In the genomic region with DNA sequence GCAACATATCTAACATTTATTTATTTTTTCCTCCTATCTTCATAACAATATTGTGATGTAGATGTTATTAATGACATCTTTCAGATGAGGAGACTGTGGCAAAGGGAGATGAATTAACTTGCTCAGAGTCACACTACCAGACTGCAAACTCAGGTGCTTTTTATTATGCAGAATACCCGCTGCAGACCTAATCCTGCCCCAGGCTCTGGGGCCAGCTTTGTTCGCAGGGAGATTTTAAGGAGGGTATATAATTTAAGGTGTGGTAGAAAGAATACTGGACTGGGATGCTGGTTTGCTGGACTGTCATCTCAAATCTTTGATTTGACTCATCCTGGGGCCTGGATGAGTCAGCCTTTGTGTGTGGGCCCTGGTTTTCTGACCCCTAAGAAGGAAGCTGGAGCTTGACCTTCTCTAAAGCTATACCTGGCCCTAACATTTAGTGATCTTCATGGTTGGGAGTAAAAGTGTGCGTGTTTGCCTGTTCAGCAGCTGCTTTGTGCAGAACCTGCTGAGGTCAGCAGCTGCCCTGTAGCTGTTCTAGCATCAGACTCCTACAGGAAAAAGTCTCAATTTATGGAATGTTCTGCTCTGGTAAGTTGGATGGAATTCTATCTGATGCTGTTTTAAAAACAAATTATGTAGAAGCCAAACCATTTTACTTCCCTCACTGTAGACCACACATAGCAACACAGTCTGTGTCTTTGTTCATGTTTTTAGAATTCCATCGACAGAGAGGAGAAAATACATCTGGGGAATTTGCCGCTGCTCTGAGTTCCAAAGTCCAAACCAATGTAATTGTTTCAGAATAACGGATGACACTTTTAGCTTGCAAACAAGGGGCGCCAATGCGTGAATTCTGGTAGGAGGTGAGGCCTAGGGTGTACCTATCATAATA, we compare ENCODE assay signal across 10 cellular contexts. TPM values are rescaled to one million over a fixed set of nuclear protein-coding genes. Genes with fewer than 3 reads are reported as not detected.
DNase-seq lines count a peak whose midpoint lies in the region; ATAC-seq and TF ChIP-seq lines count a peak whose summit lies in the region.
"Had no signal": no experiment of that assay in that cellular context is flagged by ENCODE, and none has a peak within 500 bp of the region (broad histone marks: within the 10 kb centered on the region; RNA-seq: fewer than 3 reads in every experiment).

No MANE protein-coding gene starts in this region.

- no peaks in the 10 kb centered on the region for H3K27me3 ChIP-seq in H7 (ENCODE audit: control insufficient read depth, insufficient read depth, low read length)
- peaks cover under 1% of the 10 kb centered on the region; the same call in 1 of the 2 replicates for H3K27me3 ChIP-seq in MG63
- H3K27me3 ChIP-seq in WERI-Rb-1 (ENCODE audit: insufficient read depth, low read depth, severe bottlenecking) = no peaks in the 10 kb centered on the region
- H3K27me3 ChIP-seq: ascending aorta had no signal

- H3K4me1 Mint-ChIP-seq in neural crest cell = peaks cover 31% of the 10 kb centered on the region
- H3K4me1 Mint-ChIP-seq in activated CD8-positive, alpha-beta T cell treated with anti-CD3 and anti-CD28 coated beads, Interleukin-2, amount 10 ng/mL, durations not matched to agents 7 days and 5 days (ENCODE audit: low read depth) = peaks cover 20% of the 10 kb centered on the region

- H3K4me3 Mint-ChIP-seq in neural crest cell = peak overlapping the region; percentile 32
- no peak overlapping the region for H3K4me3 Mint-ChIP-seq in activated CD8-positive, alpha-beta T cell treated with anti-CD3 and anti-CD28 coated beads, Interleukin-2, amount 10 ng/mL, durations not matched to agents 7 days and 5 days
- H3K4me3 Mint-ChIP-seq: naive thymus-derived CD4-positive, alpha-beta T cell had no signal

- no peaks in the 10 kb centered on the region for H3K9me3 Mint-ChIP-seq in neural crest cell
- no peaks in the 10 kb centered on the region for H3K9me3 Mint-ChIP-seq in activated CD8-positive, alpha-beta T cell treated with anti-CD3 and anti-CD28 coated beads, Interleukin-2, amount 10 ng/mL, durations not matched to agents 7 days and 5 days (ENCODE audit: insufficient read depth)

- H3K4me3 ChIP-seq in H7 (ENCODE audit: insufficient read depth, low read depth, low read length) (no peak overlapping the region), MG63 (no peak overlapping the region), WERI-Rb-1 (ENCODE audit: low read depth, low read length) (no peak overlapping the region)
- H3K4me3 ChIP-seq: ascending aorta had no signal

- no peak overlapping the region for H3K27ac ChIP-seq in WERI-Rb-1
- H3K27ac ChIP-seq: ascending aorta had no signal

- no peaks in the 10 kb centered on the region for H3K9me3 ChIP-seq in MG63
- H3K9me3 ChIP-seq in WERI-Rb-1 (ENCODE audit: severe bottlenecking) = no peaks in the 10 kb centered on the region
- H3K9me3 ChIP-seq: ascending aorta had no signal

- H3K27ac Mint-ChIP-seq in neural crest cell (ENCODE audit: unreplicated experiment) = no peak overlapping the region
- no peak overlapping the region for H3K27ac Mint-ChIP-seq in activated CD8-positive, alpha-beta T cell treated with anti-CD3 and anti-CD28 coated beads, Interleukin-2, amount 10 ng/mL, durations not matched to agents 7 days and 5 days
- H3K27ac Mint-ChIP-seq: naive thymus-derived CD4-positive, alpha-beta T cell had no signal

- CTCF ChIA-PET in activated CD8-positive, alpha-beta T cell treated with anti-CD3 and anti-CD28 coated beads, Interleukin-2, amount 10 ng/mL, durations not matched to agents 7 days and 5 days (lab: Charles Lee) = interaction anchor here (1.0 kb wide), 2 partner anchors 48 to 200 kb away, joined by 3 to 5 read pairs; no protein-coding TSS in a partner anchor

- TF ChIP-seq CTCF in neural crest cell (conservative IDR thresholded peaks at IDR 0.05) (no peak), WERI-Rb-1 (IDR thresholded peaks at IDR 0.05; ENCODE audit: low read depth, low read length) (no peak)

- no peaks in the 10 kb centered on the region for H3K36me3 Mint-ChIP-seq in neural crest cell (ENCODE audit: low read depth)
- no peaks in the 10 kb centered on the region for H3K36me3 Mint-ChIP-seq in activated CD8-positive, alpha-beta T cell treated with anti-CD3 and anti-CD28 coated beads, Interleukin-2, amount 10 ng/mL, durations not matched to agents 7 days and 5 days (ENCODE audit: low read depth)

- no peaks in the 10 kb centered on the region for H3K36me3 ChIP-seq in H7 (replicated peaks; ENCODE audit: control insufficient read depth, insufficient read depth, low read length)
- H3K36me3 ChIP-seq in MG63 = no peaks in the 10 kb centered on the region
- no peaks in the 10 kb centered on the region for H3K36me3 ChIP-seq in WERI-Rb-1
- H3K36me3 ChIP-seq: ascending aorta had no signal

- ATAC-seq in GM18502 (IDR thresholded peaks at IDR 0.05; ENCODE audit: poor library complexity, unreplicated experiment) = peak; percentile 61
- ATAC-seq in activated CD8-positive, alpha-beta T cell treated with anti-CD3 and anti-CD28 coated beads, Interleukin-2, amount 10 ng/mL, durations not matched to agents 7 days and 5 days = no peak
- ATAC-seq: naive thymus-derived CD4-positive, alpha-beta T cell had no signal

- peaks cover 6% of the 10 kb centered on the region for H3K27me3 Mint-ChIP-seq in neural crest cell (ENCODE audit: low read depth)
- H3K27me3 Mint-ChIP-seq in activated CD8-positive, alpha-beta T cell treated with anti-CD3 and anti-CD28 coated beads, Interleukin-2, amount 10 ng/mL, durations not matched to agents 7 days and 5 days (ENCODE audit: low read depth) = peaks cover 4% of the 10 kb centered on the region

- POLR2A ChIA-PET in activated CD8-positive, alpha-beta T cell treated with anti-CD3 and anti-CD28 coated beads, Interleukin-2, amount 10 ng/mL, durations not matched to agents 7 days and 5 days (lab: Charles Lee) = no interaction called here

- peak; percentile 33 for DNase-seq in H7
- DNase-seq in MG63 = peak; percentile 26
- no peak for DNase-seq in neural crest cell (ENCODE audit: low read depth, low spot score)
- DNase-seq in medulla oblongata (ENCODE audit: extremely low spot score) = no peak
- no peak for DNase-seq in WERI-Rb-1
- no peak for DNase-seq in activated CD8-positive, alpha-beta T cell treated with anti-CD3 and anti-CD28 coated beads, Interleukin-2, amount 10 ng/mL, durations not matched to agents 7 days and 5 days
- no peak for DNase-seq in NOMO-1 (lab: John Stamatoyannopoulos, UW; ENCODE audit: unreplicated experiment in 2 of 2)
- DNase-seq: naive thymus-derived CD4-positive, alpha-beta T cell had no signal

RNA-seq across cellular contexts. Expression of a gene that starts 4.5 kb away (rescaled TPM):
- total RNA-seq in H7 (2014; rRNA removed; shearing (Covaris generic)) = 6.7 and 7.1 TPM in 2 replicates
- 2.9 and 5.8 TPM in 2 replicates for total RNA-seq in MG63 (2014; rRNA removed; shearing (Covaris generic); ENCODE audit: low replicate concordance)
- total RNA-seq in neural crest cell = 19.3 and 21.7 TPM in 2 replicates
- 1 to 10 TPM; 6.6 to 7.7 TPM for total RNA-seq in activated CD8-positive, alpha-beta T cell treated with anti-CD3 and anti-CD28 coated beads, Interleukin-2, amount 10 ng/mL, durations not matched to agents 7 days and 5 days

Comparison
In these comparisons a context has a peak if more than half of its experiments do, and no peak if none do; other contexts are left out.
1. DNase-seq: peak in H7 (single experiment) and MG63 (single experiment); none in neural crest cell (single experiment), medulla oblongata (single experiment), WERI-Rb-1 (single experiment), activated CD8-positive, alpha-beta T cell treated with anti-CD3 and anti-CD28 coated beads, Interleukin-2, amount 10 ng/mL, durations not matched to agents 7 days and 5 days (single experiment) and NOMO-1 (0 of 2).